8 cellular contexts compared by ENCODE assay signal in genomic region chr1:7667625-7668218, GRCh38.
DNase-seq lines count a peak whose midpoint lies in the region; ATAC-seq and TF ChIP-seq lines count a peak whose summit lies in the region.

No MANE protein-coding gene starts in this region.

- peak; percentile 99 for TF ChIP-seq CTCF in C4-2B (conservative IDR thresholded peaks at IDR 0.05)
- TF ChIP-seq CTCF in choroid plexus epithelial cell (conservative IDR thresholded peaks at IDR 0.05; ENCODE audit: low read depth, low read length), result peak; percentile 99

- peak overlapping the region; percentile 20; the same call in 1 of the 2 replicates for H3K9ac ChIP-seq in GM23248

- in situ Hi-C loops in GM23248 (cut with MboI), result loop anchor here (25.0 kb wide), 1 partner anchor 245 kb away; no protein-coding TSS in a partner anchor

- 17 to 22% methylated on average over 9 to 11 of the region's 11 CpGs for WGBS in GM23248 (ENCODE audit: low coverage in 1 of 2, low lambda C conversion rate in 2 of 2, missing lambda C conversion rate in 2 of 2), 2 experiments

- H3K27ac ChIP-seq in C4-2B (no peak overlapping the region), GM23248 (no peak overlapping the region)

- no peaks in the 10 kb centered on the region for H3F3A ChIP-seq in GM23248 (ENCODE audit: insufficient read depth)

- ATAC-seq in left lobe of liver (peak; percentile 98), GM18867 (IDR thresholded peaks at IDR 0.05; ENCODE audit: unreplicated experiment) (no peak)

- no peak overlapping the region for H3K4me2 ChIP-seq in GM23248 (ENCODE audit: unreplicated experiment)

- no peaks in the 10 kb centered on the region for H4K20me1 ChIP-seq in GM23248 (ENCODE audit: insufficient read depth)

- H3K27me3 ChIP-seq in GM23248 (replicated peaks; ENCODE audit: insufficient read depth), result 0 out of 2 replicates have a peak, but pooled peaks cover 3% of the 10 kb centered on the region

- H3K79me2 ChIP-seq in GM23248 (ENCODE audit: insufficient read depth), result no peaks in the 10 kb centered on the region

- H3K4me3 ChIP-seq in GM23248 (no peak overlapping the region), choroid plexus epithelial cell (ENCODE audit: low read depth, low read length) (no peak overlapping the region)

- no peaks in the 10 kb centered on the region for H3K9me3 ChIP-seq in GM23248 (ENCODE audit: low read depth)

- H2AFZ ChIP-seq in GM23248, result peak overlapping the region; percentile 87

- H3K36me3 ChIP-seq in GM23248 (ENCODE audit: low read depth), result no peaks in the 10 kb centered on the region

- H3K9me2 ChIP-seq in GM23248 (ENCODE audit: insufficient read depth), result no peaks in the 10 kb centered on the region

- DNase-seq in GM23248 (peak; percentile 88), NCI-H345 (lab: John Stamatoyannopoulos, UW) (peak; percentile 87), choroid plexus epithelial cell (ENCODE audit: low read depth) (peak; percentile 87), left lobe of liver (ENCODE audit: low spot score) (peak; percentile 89)
- peak; percentile 90 for DNase-seq in activated CD4-positive, alpha-beta T cell treated with anti-CD3 and anti-CD28 coated beads for 48 hours
- peak; percentile 91 to 92 for DNase-seq in stimulated activated CD4-positive, alpha-beta T cell treated with anti-CD3 and anti-CD28 coated beads, Interleukin-2, amount 100 ng/mL, for 48 hours

- no peaks in the 10 kb centered on the region for H3K4me1 ChIP-seq in GM23248 (ENCODE audit: insufficient read depth)
